ENCODE assay signal across 10 cellular contexts in the genomic region with DNA sequence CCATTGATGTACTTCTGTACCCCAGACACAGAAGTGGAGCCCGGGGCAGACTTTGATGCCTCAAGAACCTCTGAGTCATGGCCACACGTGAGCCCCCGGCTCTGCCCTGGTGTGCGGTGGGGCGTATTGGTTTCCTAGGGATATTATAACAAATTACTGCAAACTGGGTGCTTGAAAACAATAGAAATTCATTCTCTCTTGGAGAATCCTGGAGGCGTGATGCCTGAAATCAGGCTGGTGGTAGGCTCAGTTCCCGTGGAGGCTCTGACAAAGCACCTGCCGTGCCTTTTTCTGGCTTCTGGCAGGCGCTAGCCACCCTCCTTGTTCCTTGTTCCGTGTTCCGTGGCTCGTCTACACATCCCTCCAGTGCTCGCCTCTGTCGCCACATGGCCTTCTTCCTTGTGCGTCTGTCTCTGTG. TPM values are rescaled to one million over a fixed set of nuclear protein-coding genes. Genes with fewer than 3 reads are reported as not detected.
DNase-seq lines count a peak whose midpoint lies in the region; ATAC-seq and TF ChIP-seq lines count a peak whose summit lies in the region.
"Had no signal": no experiment of that assay in that cellular context is flagged by ENCODE, and none has a peak within 500 bp of the region (broad histone marks: within the 10 kb centered on the region; RNA-seq: fewer than 3 reads in every experiment).

No MANE protein-coding gene starts in this region.

- WGBS in H9 (ENCODE audit: extremely low coverage, insufficient read length, low lambda C conversion rate) = no CpG with 5 or more reads among the region's 15 CpGs

- no peak overlapping the region for H3K4me2 ChIP-seq in H9 (ENCODE audit: insufficient read depth, insufficient read length, low read length)
- H3K4me2 ChIP-seq: SK-N-SH had no signal

- H3K27me3 ChIP-seq in left lung (no peaks in the 10 kb centered on the region), H9 (ENCODE audit: insufficient read depth, low read length) (no peaks in the 10 kb centered on the region)

- H3K14ac ChIP-seq in H9 (ENCODE audit: insufficient read depth, low read length) = no peak overlapping the region

- H2BK20ac ChIP-seq in H9 (ENCODE audit: low read depth, low read length, poor library complexity, severe bottlenecking) = no peak overlapping the region

- no peaks in the 10 kb centered on the region; the same call in 1 of the 2 replicates for H3K79me2 ChIP-seq in H9 (ENCODE audit: insufficient read depth, low read length)

- peaks cover 60 to 96% of the 10 kb centered on the region in 2 donors for H3K4me1 Mint-ChIP-seq in stimulated activated naive B cell treated with anti-CD40 and anti-IgM and Interleukin-4, amounts not matched to agents 10 μg/mL and 1 μg/mL and 100 μg/mL, for 72 hours
- H3K4me1 Mint-ChIP-seq in H9 = peaks cover 6 to 18% of the 10 kb centered on the region in 2 experiments; a peak in 3 of 4 replicates

- intact Hi-C loops in left lung (cut with DNase I) = no loop called here

- no peaks in the 10 kb centered on the region for H3K79me1 ChIP-seq in H9 (ENCODE audit: insufficient read depth, low read depth, low read length, poor library complexity, severe bottlenecking)

- no peak overlapping the region for H2AK5ac ChIP-seq in H9 (ENCODE audit: insufficient read length, low read length)

- H3K18ac ChIP-seq in H9 (ENCODE audit: insufficient read length, low read depth, low read length) = no peak overlapping the region

- H2BK12ac ChIP-seq in H9 (ENCODE audit: insufficient read length, low read depth, low read length) = no peak overlapping the region

- no peaks in the 10 kb centered on the region for H3K9me3 ChIP-seq in left lung
- H3K9me3 ChIP-seq in H9 (ENCODE audit: control insufficient read depth, low read depth, low read length) = no peaks in the 10 kb centered on the region
- H3K9me3 ChIP-seq: SK-N-SH had no signal

- H4K20me1 ChIP-seq in H9 (ENCODE audit: control insufficient read depth, insufficient read depth, insufficient read length) = no peaks in the 10 kb centered on the region

- peaks cover 0 to 1% of the 10 kb centered on the region in 2 donors for H3K9me3 Mint-ChIP-seq in stimulated activated naive B cell treated with anti-CD40 and anti-IgM and Interleukin-4, amounts not matched to agents 10 μg/mL and 1 μg/mL and 100 μg/mL, for 72 hours
- H3K9me3 Mint-ChIP-seq in H9 = no peaks in the 10 kb centered on the region

- H3K27ac ChIP-seq in left lung (peak overlapping the region; percentile 90 to 91), H9 (ENCODE audit: insufficient read length, low read depth, low read length) (no peak overlapping the region)

- peak; percentile 57; the same call in 1 of the 2 replicates for TF ChIP-seq EP300 in Ishikawa (IDR thresholded peaks at IDR 0.05; ENCODE audit: borderline replicate concordance)

- no peak overlapping the region for H3K9ac ChIP-seq in H9 (ENCODE audit: extremely low read depth, insufficient read length, low read length)
- H3K9ac ChIP-seq: SK-N-SH had no signal

- no peak overlapping the region for H2BK120ac ChIP-seq in H9 (ENCODE audit: low read depth, low read length, poor library complexity, severe bottlenecking)

- no peak overlapping the region for H2AFZ ChIP-seq in H9 (ENCODE audit: low read length)

- DNase-seq in astrocyte of the spinal cord (ENCODE audit: low read depth, low spot score) = peak; percentile 74
- DNase-seq in left lung = no peak
- no peak for DNase-seq in stimulated activated naive B cell treated with anti-CD40 and anti-IgM and Interleukin-4, amounts not matched to agents 10 μg/mL and 1 μg/mL and 100 μg/mL, for 72 hours
- DNase-seq in NCI-H1048 (lab: John Stamatoyannopoulos, UW) = no peak
- no peak for DNase-seq in H9
- no peak for DNase-seq in NCI-H748 treated with DMSO at 0.1 percent for 48 hours (lab: John Stamatoyannopoulos, UW)
- DNase-seq: NCI-H1417, SK-N-SH had no signal

- peak overlapping the region; percentile 89 for H3K27ac Mint-ChIP-seq in stimulated activated naive B cell treated with anti-CD40 and anti-IgM and Interleukin-4, amounts not matched to agents 10 μg/mL and 1 μg/mL and 100 μg/mL, for 72 hours
- no peak overlapping the region for H3K27ac Mint-ChIP-seq in H9

- H4K91ac ChIP-seq in H9 (ENCODE audit: insufficient read length, low read depth, low read length) = no peak overlapping the region

- peaks cover 2% of the 10 kb centered on the region for H3K23me2 ChIP-seq in H9 (ENCODE audit: insufficient read length, low read depth, low read length, poor library complexity, severe bottlenecking)

- in situ Hi-C loops in astrocyte of the spinal cord (cut with HindIII; ENCODE audit: low sequenced_read_pairs) = no loop called here

- no peak overlapping the region for H2BK5ac ChIP-seq in H9 (ENCODE audit: insufficient read length, low read length)

- H3K4me3 ChIP-seq in astrocyte of the spinal cord (ENCODE audit: low read depth, low read length) = no peak overlapping the region
- no peak overlapping the region for H3K4me3 ChIP-seq in left lung

- no peak overlapping the region for H3K4ac ChIP-seq in H9 (ENCODE audit: low read depth, low read length)

- no peak overlapping the region for H3K23ac ChIP-seq in H9 (ENCODE audit: insufficient read length, low read depth, low read length)

- no peak overlapping the region for H4K5ac ChIP-seq in H9 (ENCODE audit: insufficient read length, low read depth, low read length)

- TF ChIP-seq CTCF in astrocyte of the spinal cord (IDR thresholded peaks at IDR 0.05; ENCODE audit: low read depth, low read length) = no peak
- TF ChIP-seq CTCF in left lung (IDR thresholded peaks at IDR 0.05) = no peak
- no peak for TF ChIP-seq CTCF in H9 (conservative IDR thresholded peaks at IDR 0.05)

- no peak overlapping the region for H4K8ac ChIP-seq in H9 (replicated peaks; ENCODE audit: insufficient read length, low read depth, low read length)

- no peaks in the 10 kb centered on the region for H3K27me3 Mint-ChIP-seq in stimulated activated naive B cell treated with anti-CD40 and anti-IgM and Interleukin-4, amounts not matched to agents 10 μg/mL and 1 μg/mL and 100 μg/mL, for 72 hours
- H3K27me3 Mint-ChIP-seq in H9 (ENCODE audit: low read depth) = no peaks in the 10 kb centered on the region

- peak overlapping the region; percentile 32 to 71 for H3K4me3 Mint-ChIP-seq in stimulated activated naive B cell treated with anti-CD40 and anti-IgM and Interleukin-4, amounts not matched to agents 10 μg/mL and 1 μg/mL and 100 μg/mL, for 72 hours
- no peak overlapping the region; a peak in 1 of 5 replicates for H3K4me3 Mint-ChIP-seq in H9

- peaks cover 33 to 63% of the 10 kb centered on the region in 2 donors for H3K36me3 Mint-ChIP-seq in stimulated activated naive B cell treated with anti-CD40 and anti-IgM and Interleukin-4, amounts not matched to agents 10 μg/mL and 1 μg/mL and 100 μg/mL, for 72 hours
- peaks cover 0 to 6% (median 0%) of the 10 kb centered on the region in 3 experiments; a peak in 2 of 7 replicates for H3K36me3 Mint-ChIP-seq in H9 (ENCODE audit: insufficient read depth in 1 of 3, low read depth in 3 of 3)

- H3K4me1 ChIP-seq in left lung (peaks cover 74 to 100% of the 10 kb centered on the region in 2 donors), H9 (ENCODE audit: insufficient read depth, low read length) (no peaks in the 10 kb centered on the region)

- ATAC-seq in left lung = no peak
- no peak for ATAC-seq in stimulated activated naive B cell treated with anti-CD40 and anti-IgM and Interleukin-4, amounts not matched to agents 10 μg/mL and 1 μg/mL and 100 μg/mL, for 72 hours (replicated peaks)
- no peak for ATAC-seq in GM18520 (IDR thresholded peaks at IDR 0.05; ENCODE audit: unreplicated experiment)

- H3T11ph ChIP-seq in H9 (ENCODE audit: low read length) = no peak overlapping the region

- no peak for TF ChIP-seq RAD21 in Ishikawa (IDR thresholded peaks at IDR 0.05; ENCODE audit: low read depth)

- H3K56ac ChIP-seq in H9 (ENCODE audit: insufficient read length, low read depth, low read length) = no peak overlapping the region

- H2BK15ac ChIP-seq in H9 (ENCODE audit: low read depth, low read length) = no peak overlapping the region

- H3K36me3 ChIP-seq in left lung = peaks cover 0 to 3% of the 10 kb centered on the region in 2 donors

TF ChIP-seq in Ishikawa, 13 proteins besides CTCF, POLR2A, EP300 and RAD21 (continues in another document):
- TF ChIP-seq EGR1 (IDR thresholded peaks at IDR 0.05) = no peak
- TF ChIP-seq, protein P1, sequence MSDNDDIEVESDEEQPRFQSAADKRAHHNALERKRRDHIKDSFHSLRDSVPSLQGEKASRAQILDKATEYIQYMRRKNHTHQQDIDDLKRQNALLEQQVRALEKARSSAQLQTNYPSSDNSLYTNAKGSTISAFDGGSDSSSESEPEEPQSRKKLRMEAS (IDR thresholded peaks at IDR 0.05) = peak; percentile 25; the same call in 1 of the 2 replicates
- TF ChIP-seq CREB1 (IDR thresholded peaks at IDR 0.05; ENCODE audit: low read depth) = no peak
- TF ChIP-seq TAF1 (IDR thresholded peaks at IDR 0.05; ENCODE audit: low read depth) = no peak
- no peak for TF ChIP-seq ZBTB7A (IDR thresholded peaks at IDR 0.05; ENCODE audit: low read depth)
- TF ChIP-seq CEBPB (IDR thresholded peaks at IDR 0.05) = no peak
- peak; percentile 59; the same call in 1 of the 2 replicates for TF ChIP-seq TCF12 (IDR thresholded peaks at IDR 0.05; ENCODE audit: low read depth)
- TF ChIP-seq FOXM1 (IDR thresholded peaks at IDR 0.05; ENCODE audit: borderline replicate concordance, low read depth) = no peak

RNA-seq across cellular contexts. Expression of a gene that starts 24.2 kb away (rescaled TPM):
- total RNA-seq in left lung (100 to 1,000 TPM; 104 to 132 TPM), H9 (2021) (13.7 and 14.3 TPM in 2 replicates)

Comparison
In these comparisons a context has a peak if more than half of its experiments do, and no peak if none do; other contexts are left out.
1. H3K4me3 Mint-ChIP-seq: peak in stimulated activated naive B cell treated with anti-CD40 and anti-IgM and Interleukin-4, amounts not matched to agents 10 μg/mL and 1 μg/mL and 100 μg/mL, for 72 hours (2 of 2); none in H9 (0 of 2).